9 cellular contexts compared by ENCODE assay signal in genomic region chr12:83389237-83389996, GRCh38.
DNase-seq lines count a peak whose midpoint lies in the region; ATAC-seq and TF ChIP-seq lines count a peak whose summit lies in the region.
"Had no signal": no experiment of that assay in that cellular context is flagged by ENCODE, and none has a peak within 500 bp of the region (broad histone marks: within the 10 kb centered on the region; RNA-seq: fewer than 3 reads in every experiment).

No MANE protein-coding gene starts in this region.

- TF ChIP-seq CTCF in MM.1S (IDR thresholded peaks at IDR 0.05; ENCODE audit: low read length) = peak; percentile 20
- peak; percentile 28 for TF ChIP-seq CTCF in choroid plexus epithelial cell (conservative IDR thresholded peaks at IDR 0.05; ENCODE audit: low read depth, low read length)
- peak in 3 of 4 experiments; percentile 11 to 18 (median 16) for TF ChIP-seq CTCF in prostate gland (IDR thresholded peaks at IDR 0.05)

- DNase-seq in SKM-1 treated with dmso at 0.1 percent for 144 hours (lab: John Stamatoyannopoulos, UW; ENCODE audit: unreplicated experiment) = peak; percentile 0
- DNase-seq in SKM-1 (lab: John Stamatoyannopoulos, UW; ENCODE audit: unreplicated experiment) = no peak
- peak; percentile 9 for DNase-seq in MM.1S
- no peak for DNase-seq in choroid plexus epithelial cell (ENCODE audit: low read depth)
- DNase-seq in prostate gland (ENCODE audit: low spot score) = peak; percentile 7
- DNase-seq in HK-2 (ENCODE audit: unreplicated experiment) = no peak
- no peak for DNase-seq in GM19238 (ENCODE audit: insufficient read length, low spot score)
- DNase-seq: NCI-H1092 treated with DMSO at 0.1 percent for 48 hours had no signal

- no peak for ATAC-seq in GM19035 (IDR thresholded peaks at IDR 0.05; ENCODE audit: unreplicated experiment)

- H3F3A ChIP-seq in MM.1S (ENCODE audit: insufficient read depth, low read length) = no peaks in the 10 kb centered on the region

- TF ChIP-seq POLR2A in prostate gland (IDR thresholded peaks at IDR 0.05) = no peak

- WGBS in prostate gland = 69% methylated on average over 16 of the region's 16 CpGs

- no peak overlapping the region for H3K4me2 ChIP-seq in MM.1S (ENCODE audit: low read depth, low read length)

- H3K4me3 ChIP-seq in MM.1S (ENCODE audit: low read length) (no peak overlapping the region), choroid plexus epithelial cell (ENCODE audit: low read depth, low read length) (no peak overlapping the region), prostate gland (no peak overlapping the region)

- H3K36me3 ChIP-seq in MM.1S (replicated peaks; ENCODE audit: insufficient read depth, low read length) (no peaks in the 10 kb centered on the region), prostate gland (no peaks in the 10 kb centered on the region)

- no peaks in the 10 kb centered on the region for H3K27me3 ChIP-seq in MM.1S (replicated peaks; ENCODE audit: insufficient read depth, low read length)
- H3K27me3 ChIP-seq in prostate gland (replicated peaks; ENCODE audit: insufficient read depth) = no peaks in the 10 kb centered on the region

- H3K9me3 ChIP-seq in MM.1S (replicated peaks; ENCODE audit: insufficient read depth, low read length) (no peaks in the 10 kb centered on the region), prostate gland (no peaks in the 10 kb centered on the region)

- H3K4me1 ChIP-seq in MM.1S (ENCODE audit: low read length) (no peaks in the 10 kb centered on the region), prostate gland (replicated peaks) (no peaks in the 10 kb centered on the region)

- intact Hi-C loops in prostate gland (cut with DNase I) = no loop called here

- H3K79me2 ChIP-seq in MM.1S (ENCODE audit: low read length) = no peaks in the 10 kb centered on the region

- H3K27ac ChIP-seq in MM.1S (ENCODE audit: low read length) (no peak overlapping the region), prostate gland (no peak overlapping the region)

- no peak overlapping the region for H3K9ac ChIP-seq in MM.1S (ENCODE audit: low read length)

- H4K20me1 ChIP-seq in MM.1S (ENCODE audit: insufficient read depth, low read length) = no peaks in the 10 kb centered on the region

- no peak overlapping the region for H2AFZ ChIP-seq in MM.1S (ENCODE audit: low read length)

- no peaks in the 10 kb centered on the region for H3K9me2 ChIP-seq in MM.1S (replicated peaks; ENCODE audit: insufficient read depth, low read length)

Comparison
In these comparisons a context has a peak if more than half of its experiments do, and no peak if none do; other contexts are left out.
1. DNase-seq: peak in SKM-1 treated with dmso at 0.1 percent for 144 hours (single experiment), MM.1S (single experiment) and prostate gland (single experiment); none in SKM-1 (single experiment), choroid plexus epithelial cell (single experiment), HK-2 (single experiment) and GM19238 (single experiment).
2. Peak in every context shown above with its lines, with median percentiles within 50 percentile points of each other: CTCF ChIP-seq.